ENCODE assay signal across 1 cellular context in genomic region chr5:61665939-61666621, GRCh38.
TF ChIP-seq lines count a peak whose summit lies in the region.

No MANE protein-coding gene starts in this region.

TF ChIP-seq in IMR-90, 13 proteins besides CTCF, POLR2A, EP300 and RAD21:
- TF ChIP-seq USF2 (IDR thresholded peaks at IDR 0.05; ENCODE audit: low read depth, low read length) (no peak), MXI1 (IDR thresholded peaks at IDR 0.05; ENCODE audit: borderline replicate concordance, low read depth, low read length) (no peak), RCOR1 (IDR thresholded peaks at IDR 0.05; ENCODE audit: insufficient replicate concordance, low read length) (no peak), RFX5 (IDR thresholded peaks at IDR 0.05; ENCODE audit: low read depth, low read length) (no peak), NFE2L2 (IDR thresholded peaks at IDR 0.05; ENCODE audit: low read depth, low read length) (no peak), CEBPB (IDR thresholded peaks at IDR 0.05; ENCODE audit: low read depth, low read length) (no peak), ELK1 (IDR thresholded peaks at IDR 0.05; ENCODE audit: borderline replicate concordance, low read depth, low read length) (no peak), BHLHE40 (IDR thresholded peaks at IDR 0.05; ENCODE audit: low read depth, low read length) (no peak), MAFK (IDR thresholded peaks at IDR 0.05; ENCODE audit: low read depth, low read length) (no peak), CHD1 (IDR thresholded peaks at IDR 0.05; ENCODE audit: low read depth, low read length) (no peak)
TF ChIP-seq in IMR-90: peak in this region for 0.
